In the genomic region with DNA sequence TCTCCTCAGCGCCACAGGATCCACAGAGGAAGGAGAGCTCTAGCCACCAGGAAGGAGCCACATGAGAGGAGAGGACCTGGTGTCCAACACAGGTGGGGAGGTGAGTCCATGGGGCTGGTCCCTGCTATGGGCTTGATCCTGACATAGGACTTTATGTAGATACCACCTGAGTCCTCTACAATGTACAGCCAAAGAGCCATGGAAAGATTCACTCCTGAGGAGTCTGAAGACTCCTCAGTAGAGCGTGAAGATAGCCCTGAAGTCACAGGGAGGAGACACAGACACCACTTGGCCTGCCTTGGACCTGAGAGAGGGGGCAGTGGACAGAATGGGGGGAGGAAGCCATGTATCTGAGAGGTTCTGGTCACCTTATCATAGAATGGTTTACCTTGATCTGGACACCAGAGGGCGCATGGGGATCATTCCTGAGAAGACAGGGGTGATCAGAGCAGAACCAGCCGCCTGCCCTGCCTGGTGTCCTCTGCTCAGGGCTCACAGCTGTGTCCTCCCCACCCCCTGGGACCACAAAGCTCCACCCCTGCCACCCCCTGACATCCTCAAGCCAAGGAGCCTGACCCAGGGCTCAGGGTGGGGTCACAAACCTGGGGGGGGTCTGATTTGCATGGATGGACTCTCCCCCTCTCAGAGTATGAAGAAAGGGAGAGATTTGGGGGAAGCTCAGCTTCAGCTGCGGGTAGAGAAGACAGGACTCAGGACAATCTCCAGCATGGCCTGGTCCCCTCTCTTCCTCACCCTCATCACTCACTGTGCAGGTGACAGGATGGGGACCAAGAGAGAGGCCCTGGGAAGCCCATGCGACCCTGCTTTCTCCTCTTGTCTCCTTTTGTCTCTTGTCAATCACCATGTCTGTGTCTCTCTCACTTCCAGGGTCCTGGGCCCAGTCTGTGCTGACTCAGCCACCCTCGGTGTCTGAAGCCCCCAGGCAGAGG, we compare ENCODE assay signal across 8 cellular contexts.
A peak's percentile ranks its signal among the peaks of the same experiment; 100 is the strongest.
DNase-seq lines count a peak whose midpoint lies in the region; FAIRE-seq and TF ChIP-seq lines count a peak whose summit lies in the region.

No MANE protein-coding gene starts in this region.

- H3K27me3 ChIP-seq in mammary epithelial cell (ENCODE audit: insufficient read depth, low read length), result peaks cover 1% of the 10 kb centered on the region

- H3K4me3 ChIP-seq in mammary epithelial cell (replicated peaks in 1 of 3; ENCODE audit: insufficient read depth in 1 of 3, low read depth in 2 of 3, low read length in 3 of 3), result no peak overlapping the region

- H3K9ac ChIP-seq in mammary epithelial cell (ENCODE audit: insufficient read depth, low read length), result no peak overlapping the region

- H2AFZ ChIP-seq in mammary epithelial cell (ENCODE audit: low read depth, low read length), result no peak overlapping the region

- CTCF ChIA-PET in mammary epithelial cell (lab: Charles Lee; ENCODE audit: low non-redundant PET), result no interaction called here

- H3K27ac ChIP-seq in VCaP (no peak overlapping the region), mammary epithelial cell (ENCODE audit: insufficient read depth, low read depth, low read length) (no peak overlapping the region)

- H3K4me2 ChIP-seq in mammary epithelial cell (ENCODE audit: insufficient read depth, low read depth, low read length), result no peak overlapping the region

- dilution Hi-C loops in mammary epithelial cell (cut with HindIII; ENCODE audit: low sequenced_read_pairs), result no loop called here

- DNase-seq in A172 (ENCODE audit: low spot score) (peak; percentile 40), GM12892 (ENCODE audit: insufficient read length) (peak; percentile 53), NCI-H1105 (lab: John Stamatoyannopoulos, UW) (peak; percentile 36), mammary epithelial cell (peak; percentile 25), left kidney (ENCODE audit: low read depth, low spot score) (peak; percentile 85), NCI-H226 (no peak)
- DNase-seq in stimulated activated CD4-positive, alpha-beta T cell treated with anti-CD3 and anti-CD28 coated beads, TNF-alpha, amount 100 ng/mL, for 48 hours (ENCODE audit: low read depth in 3 of 3), result peak; percentile 24 to 57 (median 52)

- no peaks in the 10 kb centered on the region for H3K36me3 ChIP-seq in mammary epithelial cell (ENCODE audit: insufficient read depth, low read length)

- in situ Hi-C loops in mammary epithelial cell (cut with MboI; ENCODE audit: low sequenced_read_pairs in 2 of 2), result no loop called here

- no peaks in the 10 kb centered on the region for H3K4me1 ChIP-seq in mammary epithelial cell (ENCODE audit: insufficient read depth, low read length)

- intact Hi-C loops in mammary epithelial cell (cut with micrococcal nuclease), result loop anchor here (5.0 kb wide), 1 partner anchor 224 kb away; no protein-coding TSS in a partner anchor

- no peaks in the 10 kb centered on the region for H3K9me3 ChIP-seq in mammary epithelial cell (replicated peaks; ENCODE audit: insufficient read depth, low read length)

- FAIRE-seq in GM12892 (lab: Jason Lieb, UNC), result peak; percentile 96

- peak; percentile 80 for TF ChIP-seq CTCF in VCaP (conservative IDR thresholded peaks at IDR 0.05)
- peak; percentile 44 to 71 for TF ChIP-seq CTCF in mammary epithelial cell (conservative IDR thresholded peaks at IDR 0.05 in 1 of 2, IDR thresholded peaks at IDR 0.05 in 1 of 2; ENCODE audit: extremely low read depth in 1 of 2, insufficient read depth in 1 of 2, low read depth in 1 of 2, low read length in 2 of 2)

- TF ChIP-seq POLR2A in GM12892 (IDR thresholded peaks at IDR 0.05; ENCODE audit: low read depth, low read length), result no peak

- H3K79me2 ChIP-seq in mammary epithelial cell (ENCODE audit: insufficient read depth, low read length), result no peaks in the 10 kb centered on the region

- BruUV-seq in mammary epithelial cell (replicated peaks; lab: Mats Ljungman, UMichigan), result no TSS peak

- H4K20me1 ChIP-seq in mammary epithelial cell (ENCODE audit: insufficient read depth, low read length), result no peaks in the 10 kb centered on the region

- WGBS in mammary epithelial cell (ENCODE audit: low coverage, missing lambda C conversion rate), result 56% methylated on average over 6 of the region's 7 CpGs
